In the genomic region with DNA sequence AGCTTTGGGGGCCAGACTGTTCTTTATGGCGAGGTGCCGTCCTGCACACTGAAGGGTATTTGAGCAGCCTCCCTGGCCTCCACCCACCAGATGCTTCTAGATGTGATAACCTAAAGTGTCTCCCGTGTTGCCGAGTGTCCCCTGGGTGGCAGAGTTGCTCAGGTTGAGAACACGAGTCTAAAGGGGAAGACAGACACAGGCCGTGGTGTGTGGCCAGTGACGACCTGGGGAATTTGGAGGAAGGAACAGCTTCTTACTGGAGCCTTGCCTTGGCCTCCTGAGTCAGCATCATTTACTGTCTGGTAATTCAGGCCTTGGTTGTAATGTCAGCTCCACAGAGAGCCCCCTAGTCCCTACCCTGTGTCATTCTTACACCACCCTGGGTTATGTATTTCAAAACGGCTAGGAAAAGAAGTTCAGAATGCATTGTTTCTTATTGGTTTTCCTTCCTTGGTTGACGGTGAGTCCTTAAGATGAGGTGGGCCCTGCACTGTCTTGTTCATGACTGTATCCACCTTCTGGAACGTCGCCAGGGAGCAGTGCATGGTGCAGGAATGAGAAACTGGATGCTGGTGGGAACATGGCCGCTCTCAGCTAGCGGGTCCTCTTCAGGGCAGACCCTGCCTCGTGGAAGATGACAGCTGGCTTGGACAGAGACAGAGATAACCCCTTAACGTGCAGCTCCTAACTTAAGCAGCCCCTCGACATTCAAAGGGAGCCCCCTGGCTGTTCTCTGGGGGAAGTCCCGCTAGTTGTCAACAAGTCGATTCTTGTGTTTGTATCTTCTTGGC, we compare ENCODE assay signal across 10 cellular contexts. TPM values are rescaled to one million over a fixed set of nuclear protein-coding genes. Genes with fewer than 3 reads are reported as not detected.
DNase-seq lines count a peak whose midpoint lies in the region; ATAC-seq and TF ChIP-seq lines count a peak whose summit lies in the region.
"Had no signal": no experiment of that assay in that cellular context is flagged by ENCODE, and none has a peak within 500 bp of the region (broad histone marks: within the 10 kb centered on the region; RNA-seq: fewer than 3 reads in every experiment).

No MANE protein-coding gene starts in this region.

- H3K36me3 ChIP-seq in HCT116 (ENCODE audit: control insufficient read depth in 1 of 2, insufficient read depth in 2 of 2, low read length in 2 of 2) (peaks cover 30 to 32% of the 10 kb centered on the region in 2 experiments), right lobe of liver (peaks cover 0 to 44% (median 2%) of the 10 kb centered on the region in 4 donors), HAP-1 (replicated peaks) (peaks cover 53% of the 10 kb centered on the region)

- TF ChIP-seq CTCF in HCT116 (IDR thresholded peaks at IDR 0.05 in 2 of 3, conservative IDR thresholded peaks at IDR 0.05 in 1 of 3; ENCODE audit: borderline replicate concordance in 1 of 3, insufficient read depth in 1 of 3, low read depth in 2 of 3, low read length in 2 of 3) = peak in 2 of 3 experiments; percentile 20 to 22; a peak in 3 of 6 replicates
- TF ChIP-seq CTCF in right lobe of liver (IDR thresholded peaks at IDR 0.05) = no peak

- H3K4me3 ChIP-seq in HCT116 (replicated peaks in 1 of 2; ENCODE audit: low read depth in 1 of 2, low read length in 2 of 2) = no peak overlapping the region
- no peak overlapping the region for H3K4me3 ChIP-seq in right lobe of liver
- no peak overlapping the region for H3K4me3 ChIP-seq in HAP-1
- H3K4me3 ChIP-seq: upper lobe of left lung had no signal

- H3K4me1 Mint-ChIP-seq in activated naive CD8-positive, alpha-beta T cell treated with anti-CD3 and anti-CD28 coated beads, Interleukin-2, amount 50 U/mL, for 24 hours = peaks cover 30% of the 10 kb centered on the region

- H3K27ac Mint-ChIP-seq in activated naive CD8-positive, alpha-beta T cell treated with anti-CD3 and anti-CD28 coated beads, Interleukin-2, amount 50 U/mL, for 24 hours = peak overlapping the region; percentile 39

- H2AFZ ChIP-seq in HCT116 (ENCODE audit: low read depth, low read length, poor library complexity, severe bottlenecking) = no peak overlapping the region

- H3K27me3 Mint-ChIP-seq in activated naive CD8-positive, alpha-beta T cell treated with anti-CD3 and anti-CD28 coated beads, Interleukin-2, amount 50 U/mL, for 24 hours = no peaks in the 10 kb centered on the region

- H3K9me3 ChIP-seq in HCT116 (ENCODE audit: control insufficient read depth in 1 of 2, insufficient read depth in 1 of 2, low read depth in 1 of 2, low read length in 2 of 2) (no peaks in the 10 kb centered on the region), right lobe of liver (no peaks in the 10 kb centered on the region), HAP-1 (no peaks in the 10 kb centered on the region)
- H3K9me3 ChIP-seq: upper lobe of left lung had no signal

- peak; percentile 31 for DNase-seq in ELR (ENCODE audit: low read depth)
- DNase-seq in HCT116 (ENCODE audit: low read depth, low spot score) = no peak
- DNase-seq in activated naive CD8-positive, alpha-beta T cell treated with anti-CD3 and anti-CD28 coated beads, Interleukin-2, amount 50 U/mL, for 24 hours = peak; percentile 12
- peak in 1 of 3 donors; percentile 32 for DNase-seq in right lobe of liver
- DNase-seq in NCI-H345 (lab: John Stamatoyannopoulos, UW) = no peak
- DNase-seq in NCI-H1694 (lab: John Stamatoyannopoulos, UW) = no peak
- no peak for DNase-seq in HAP-1 (ENCODE audit: low spot score in 2 of 2)
- DNase-seq: activated effector memory CD4-positive, alpha-beta T cell treated with anti-CD3 and anti-CD28 coated beads, Interleukin-2, amount 50 U/mL, for 16 hours had no signal

- CTCF ChIA-PET in HCT116 (lab: Charles Lee) = no interaction called here

- TF ChIP-seq POLR2A in HCT116 (IDR thresholded peaks at IDR 0.05; ENCODE audit: borderline replicate concordance, extremely low read depth, insufficient read depth, insufficient read length) = no peak
- no peak for TF ChIP-seq POLR2A in right lobe of liver (IDR thresholded peaks at IDR 0.05)

- no peaks in the 10 kb centered on the region for H3K9me2 ChIP-seq in HCT116 (ENCODE audit: insufficient read depth)

- in situ Hi-C loops in HAP-1 (cut with MboI; ENCODE audit: low sequenced_read_pairs) = no loop called here

- no TSS peak for BruUV-seq in HCT116 (replicated peaks; lab: Mats Ljungman, UMichigan)

- TF ChIP-seq RAD21 in HCT116 (IDR thresholded peaks at IDR 0.05; ENCODE audit: low read depth) = no peak; the same call in 1 of the 2 replicates

- H3K4me1 ChIP-seq in HCT116 (ENCODE audit: control insufficient read depth in 1 of 2, insufficient read depth in 2 of 2, low read length in 2 of 2) (peaks cover 0 to 8% of the 10 kb centered on the region in 2 experiments; a peak in 1 of 4 replicates), right lobe of liver (no peaks in the 10 kb centered on the region), HAP-1 (no peaks in the 10 kb centered on the region)

- intact Hi-C loops in HCT116 (cut with micrococcal nuclease) (no loop called here), right lobe of liver (cut with DNase I) (no loop called here)

- 72% methylated on average over 4 of the region's 18 CpGs for WGBS in right lobe of liver (ENCODE audit: insufficient coverage, low coverage, low lambda C conversion rate, missing lambda C conversion rate)

- H3K4me3 Mint-ChIP-seq in activated naive CD8-positive, alpha-beta T cell treated with anti-CD3 and anti-CD28 coated beads, Interleukin-2, amount 50 U/mL, for 24 hours = no peak overlapping the region

- H3K27me3 ChIP-seq in HCT116 (ENCODE audit: insufficient read depth, low read length) = no peaks in the 10 kb centered on the region
- H3K27me3 ChIP-seq in right lobe of liver = no peaks in the 10 kb centered on the region
- no peaks in the 10 kb centered on the region for H3K27me3 ChIP-seq in HAP-1 (ENCODE audit: low read depth)
- H3K27me3 ChIP-seq: upper lobe of left lung had no signal

- ATAC-seq in HCT116 (peak; percentile 34; the same call in 1 of the 2 replicates), right lobe of liver (peak; percentile 48 to 83 (median 54)), GM18511 (IDR thresholded peaks at IDR 0.05; ENCODE audit: unreplicated experiment) (no peak)
- ATAC-seq in activated naive CD8-positive, alpha-beta T cell treated with anti-CD3 and anti-CD28 coated beads, Interleukin-2, amount 50 U/mL, for 24 hours = peak; percentile 59

- peaks cover 25% of the 10 kb centered on the region for H3K36me3 Mint-ChIP-seq in activated naive CD8-positive, alpha-beta T cell treated with anti-CD3 and anti-CD28 coated beads, Interleukin-2, amount 50 U/mL, for 24 hours (ENCODE audit: low read depth)

- no peaks in the 10 kb centered on the region for H3K9me3 Mint-ChIP-seq in activated naive CD8-positive, alpha-beta T cell treated with anti-CD3 and anti-CD28 coated beads, Interleukin-2, amount 50 U/mL, for 24 hours

- RAD21 ChIA-PET in HCT116 (lab: Charles Lee; ENCODE audit: low non-redundant PET in 1 of 2, low total read pairs in 2 of 2, uncharacterized antibody in 2 of 2, unreplicated experiment in 2 of 2) = no interaction called here

- H3K4me2 ChIP-seq in HCT116 (ENCODE audit: low read length) = no peak overlapping the region

- H3K27ac ChIP-seq in HCT116 (ENCODE audit: low read depth, low read length) (no peak overlapping the region), right lobe of liver (no peak overlapping the region)

- peaks cover 25% of the 10 kb centered on the region; the same call in 1 of the 2 replicates for H3K79me2 ChIP-seq in HCT116 (ENCODE audit: insufficient read depth, low read length)

- no peaks in the 10 kb centered on the region for H4K20me1 ChIP-seq in HCT116 (ENCODE audit: insufficient read depth)

- H3K9ac ChIP-seq in HCT116 (ENCODE audit: low read length) = no peak overlapping the region

- POLR2A ChIA-PET in HCT116 (lab: Charles Lee) = no interaction called here

TF ChIP-seq in HCT116, 20 proteins besides CTCF, POLR2A, EP300 and RAD21:
- TF ChIP-seq POLR2AphosphoS5 (IDR thresholded peaks at IDR 0.05; ENCODE audit: low read depth, low read length) (no peak), FOSL1 (IDR thresholded peaks at IDR 0.05; ENCODE audit: low read depth) (no peak)

RNA-seq across cellular contexts. Expression of a gene that starts 7.1 kb away (rescaled TPM):
- total RNA-seq in HCT116 (2021; ENCODE audit: unreplicated experiment) (59.9 TPM), right lobe of liver (10 to 100 TPM; 10.6 to 20.9 (median 13.6) TPM)
- 32.6 and 38.5 TPM in 2 replicates for polyA plus RNA-seq in HCT116 (2012)

RNA-seq across cellular contexts. Expression of a gene that starts 52.5 kb away (rescaled TPM):
- total RNA-seq in HCT116 (2021; ENCODE audit: unreplicated experiment) = 0.10 TPM
- polyA plus RNA-seq in HCT116 (2012) = not detected in 2 replicates
- total RNA-seq in right lobe of liver = under 1 TPM; 0.07 to 0.62 (median 0.28) TPM

Comparison
In these comparisons a context has a peak if more than half of its experiments do, and no peak if none do; other contexts are left out.
1. DNase-seq: peak in ELR (single experiment) and activated naive CD8-positive, alpha-beta T cell treated with anti-CD3 and anti-CD28 coated beads, Interleukin-2, amount 50 U/mL, for 24 hours (single experiment); none in HCT116 (single experiment), NCI-H345 (single experiment), NCI-H1694 (single experiment) and HAP-1 (0 of 2).
2. CTCF ChIP-seq: peak in HCT116 (2 of 3); none in right lobe of liver (0 of 4).